8 cellular contexts compared by ENCODE assay signal in the genomic region with DNA sequence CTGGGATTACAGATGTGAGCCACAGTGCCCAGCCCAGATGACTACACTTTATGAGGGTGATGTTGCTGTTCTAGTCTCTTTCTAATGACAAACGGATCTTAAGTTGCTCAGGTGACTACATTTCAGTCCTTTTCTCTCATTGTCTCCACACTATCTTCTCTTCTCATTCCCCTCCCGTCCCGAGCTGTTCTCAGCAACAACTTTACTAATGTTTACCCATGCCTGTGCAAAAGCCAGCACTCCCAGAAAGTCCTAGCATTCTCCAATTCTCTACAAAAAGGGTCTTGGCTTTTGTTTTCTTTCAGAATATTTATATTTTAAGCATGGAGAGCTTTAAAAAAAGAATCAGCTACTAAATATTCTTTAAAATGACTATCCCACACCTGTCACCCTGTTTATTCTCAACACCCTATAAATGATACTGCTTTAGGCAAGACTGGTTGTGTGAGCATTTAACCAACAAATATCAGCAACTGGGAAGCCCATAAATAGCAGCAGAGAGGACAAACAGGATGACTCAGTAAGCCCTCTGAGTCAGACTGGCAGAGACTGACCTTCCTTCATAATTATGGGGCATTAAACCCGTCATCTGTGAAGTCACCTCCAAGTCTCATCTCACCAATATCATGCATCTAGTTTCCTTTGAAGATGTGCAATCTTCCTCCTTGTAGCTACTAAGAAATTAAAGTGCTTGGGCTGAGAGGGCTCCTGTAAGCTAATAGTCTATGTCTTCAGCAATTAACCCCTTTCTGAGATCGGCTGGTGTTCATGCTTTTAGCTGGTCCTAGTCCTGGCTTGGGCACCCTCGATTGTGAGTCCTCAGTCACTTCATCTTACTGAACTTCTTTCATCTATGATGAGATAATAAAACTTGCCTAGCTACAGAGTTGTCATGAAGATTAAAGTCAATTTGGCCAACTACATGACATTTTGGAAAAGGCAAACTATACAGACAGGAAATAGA.
A peak's percentile ranks its signal among the peaks of the same experiment; 100 is the strongest.
DNase-seq lines count a peak whose midpoint lies in the region; ATAC-seq and TF ChIP-seq lines count a peak whose summit lies in the region.
"Not testable (repeated sequence)": the region's sequence is repeated elsewhere in the genome, so short reads cannot be mapped to it uniquely, and the experiment has no call there.

No MANE protein-coding gene starts in this region.

- intact Hi-C loops in Panc1 (cut with micrococcal nuclease; ENCODE audit: unreplicated experiment); gastrocnemius medialis (cut with DNase I; ENCODE audit: low total_unique reads): not testable (repeated sequence)

- H3K27me3 ChIP-seq in Panc1 (ENCODE audit: control insufficient read depth, insufficient read depth, low read length); gastrocnemius medialis: not testable (repeated sequence)

- TF ChIP-seq CTCF in Panc1 (IDR thresholded peaks at IDR 0.05); gastrocnemius medialis (IDR thresholded peaks at IDR 0.05 in 4 of 5, conservative IDR thresholded peaks at IDR 0.05 in 1 of 5): not testable (repeated sequence)

- in situ Hi-C loops in Panc1 (cut with HindIII; ENCODE audit: low pct_unique_long_range_greater_than_20kb, low sequenced_read_pairs); gastrocnemius medialis (cut with MboI; ENCODE audit: low sequenced_read_pairs in 4 of 4): not testable (repeated sequence)

- not testable (repeated sequence) for H3K36me3 ChIP-seq in Panc1 (ENCODE audit: control insufficient read depth, insufficient read depth, low read length); gastrocnemius medialis

- not testable (repeated sequence) for H3K27ac ChIP-seq in Panc1 (ENCODE audit: low read length)
- peak overlapping the region; percentile 9 to 74 (median 63) for H3K27ac ChIP-seq in gastrocnemius medialis

- H3K4me1 ChIP-seq in Panc1 (ENCODE audit: control insufficient read depth, insufficient read depth, low read length): not testable (repeated sequence)
- peaks cover 0 to 11% of the 10 kb centered on the region in 2 donors for H3K4me1 ChIP-seq in gastrocnemius medialis

- not testable (repeated sequence) for TF ChIP-seq POLR2A in gastrocnemius medialis (IDR thresholded peaks at IDR 0.05)

- not testable (repeated sequence) for H3K9me3 ChIP-seq in Panc1 (ENCODE audit: control insufficient read depth, insufficient read depth, low read depth, low read length); gastrocnemius medialis

- H3K4me3 ChIP-seq in Panc1 (ENCODE audit: low read depth in 2 of 2, low read length in 2 of 2); gastrocnemius medialis: not testable (repeated sequence)

- BruUV-seq in Panc1 (replicated peaks; lab: Mats Ljungman, UMichigan): not testable (repeated sequence)

- ATAC-seq in GM19455 (IDR thresholded peaks at IDR 0.05; ENCODE audit: unreplicated experiment): peak; percentile 56
- ATAC-seq in HG02678 (IDR thresholded peaks at IDR 0.05; ENCODE audit: unreplicated experiment): peak; percentile 60
- ATAC-seq in HG03469 (IDR thresholded peaks at IDR 0.05; ENCODE audit: unreplicated experiment): peak; percentile 77
- peak; percentile 97 for ATAC-seq in Panc1
- peak; percentile 97 to 98 for ATAC-seq in gastrocnemius medialis

- CTCF ChIA-PET in Panc1 (lab: Charles Lee): not testable (repeated sequence)

- peak; percentile 56 for DNase-seq in EL
- DNase-seq in Panc1 (ENCODE audit: low read depth, low spot score): peak; percentile 48
- peak; percentile 56 for DNase-seq in astrocyte of the hippocampus (ENCODE audit: low read depth, low spot score)
- DNase-seq in glomerular visceral epithelial cell (ENCODE audit: extremely low spot score): peak; percentile 51
- not testable (repeated sequence) for DNase-seq in gastrocnemius medialis

- POLR2A ChIA-PET in Panc1 (lab: Charles Lee): not testable (repeated sequence)
